40 cellular contexts compared by ENCODE assay signal in the genomic region with DNA sequence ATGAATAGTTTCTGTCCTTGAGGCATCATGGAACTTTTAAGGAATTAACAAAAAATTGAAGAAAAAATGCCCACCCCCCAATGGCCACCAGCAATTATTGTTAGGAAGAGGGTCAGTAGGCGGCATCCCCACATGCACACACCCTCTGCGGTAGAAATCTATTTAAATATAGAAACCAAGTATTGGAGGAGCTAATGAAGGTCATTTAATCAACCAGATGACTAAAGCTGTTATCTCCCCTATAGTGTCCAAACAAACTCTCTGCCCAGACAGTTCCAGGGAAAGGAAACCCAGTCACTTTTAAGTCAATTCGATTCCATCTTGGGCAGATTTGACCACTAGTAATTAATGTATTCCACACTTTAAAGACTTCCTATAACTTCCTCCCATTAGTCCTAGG. TPM values are rescaled to one million over a fixed set of nuclear protein-coding genes. Genes with fewer than 3 reads are reported as not detected.
"Had no signal": no experiment of that assay in that cellular context is flagged by ENCODE, and none has a peak within 500 bp of the region (broad histone marks: within the 10 kb centered on the region; RNA-seq: fewer than 3 reads in every experiment).

No MANE protein-coding gene starts in this region.

- FAIRE-seq: bronchial epithelial cell had no signal

- H3K36me3 ChIP-seq: adrenal gland, brain microvascular endothelial cell, breast epithelium, cardiac muscle cell had no signal

- H3K9me3 Mint-ChIP-seq: activated naive CD4-positive, alpha-beta T cell treated with anti-CD3 and anti-CD28 coated beads for 36 hours; activated naive CD4-positive, alpha-beta T cell treated with anti-CD3 and anti-CD28 coated beads, Interleukin-2, amount 10 ng/mL, durations not matched to agents 7 days and 5 days; activated naive CD4-positive, alpha-beta T cell treated with anti-CD3 and anti-CD28 coated beads, Interleukin-2, amount 50 U/mL, for 24 hours; activated naive CD8-positive, alpha-beta T cell treated with anti-CD3 and anti-CD28 coated beads for 36 hours; activated naive CD8-positive, alpha-beta T cell treated with anti-CD3 and anti-CD28 coated beads, Interleukin-2, amount 10 ng/mL, durations not matched to agents 7 days and 5 days; activated naive CD8-positive, alpha-beta T cell treated with anti-CD3 and anti-CD28 coated beads, Interleukin-2, amount 50 U/mL, for 24 hours; activated T-cell treated with anti-CD3 and anti-CD28 coated beads, Interleukin-2, amount 50 U/mL, for 24 hours; activated T-cell treated with anti-CD3 and anti-CD28 coated beads, Interleukin-2, amount 50 U/mL, for 4 hours; activated T-cell treated with anti-CD3 and anti-CD28 coated beads, Interleukin-2, amount 50 U/mL, for 72 hours; activated T-helper 1 cell treated with anti-CD3 and anti-CD28 coated beads, Interleukin-12 subunit alpha, Interleukin-12 subunit beta, Interleukin-2, Interleukin-4 antibody, amounts not matched to agents 30 ng/mL and 10 ng/mL and 1 ng/mL, durations not matched to agents 14 hours and 24 hours and 36 hours; activated T-helper 17 cell treated with anti-CD3 and anti-CD28 coated beads, Interleukin-2, amount 50 U/mL, for 72 hours; activated T-helper 2 cell treated with anti-CD3 and anti-CD28 coated beads, Interferon-gamma antibody, Interleukin-2, Interleukin-4, amounts not matched to agents 10 μg/mL and 5 μg/mL and 100 μg/mL, durations not matched to agents 14 hours and 24 hours and 36 hours; central memory CD8-positive, alpha-beta T cell had no signal

- H3K36me3 Mint-ChIP-seq: activated naive CD4-positive, alpha-beta T cell treated with anti-CD3 and anti-CD28 coated beads, Interleukin-2, amount 10 ng/mL, durations not matched to agents 7 days and 5 days; activated naive CD4-positive, alpha-beta T cell treated with anti-CD3 and anti-CD28 coated beads, Interleukin-2, amount 50 U/mL, for 24 hours; activated naive CD4-positive, alpha-beta T cell treated with anti-CD3 and anti-CD28 coated beads, Interleukin-2, amount 50 U/mL, for 72 hours; activated naive CD8-positive, alpha-beta T cell; activated naive CD8-positive, alpha-beta T cell treated with anti-CD3 and anti-CD28 coated beads for 36 hours; activated naive CD8-positive, alpha-beta T cell treated with anti-CD3 and anti-CD28 coated beads, Interleukin-2, amount 10 ng/mL, durations not matched to agents 7 days and 5 days; brain had no signal

- H3K4me3 Mint-ChIP-seq: activated naive CD4-positive, alpha-beta T cell treated with anti-CD3 and anti-CD28 coated beads for 36 hours; activated naive CD4-positive, alpha-beta T cell treated with anti-CD3 and anti-CD28 coated beads, Interleukin-2, amount 10 ng/mL, durations not matched to agents 7 days and 5 days; activated naive CD4-positive, alpha-beta T cell treated with anti-CD3 and anti-CD28 coated beads, Interleukin-2, amount 50 U/mL, for 24 hours; activated naive CD8-positive, alpha-beta T cell; activated naive CD8-positive, alpha-beta T cell treated with anti-CD3 and anti-CD28 coated beads for 36 hours; activated naive CD8-positive, alpha-beta T cell treated with anti-CD3 and anti-CD28 coated beads, Interleukin-2, amount 10 ng/mL, durations not matched to agents 7 days and 5 days; activated naive CD8-positive, alpha-beta T cell treated with anti-CD3 and anti-CD28 coated beads, Interleukin-2, amount 50 U/mL, for 24 hours; activated T-cell treated with anti-CD3 and anti-CD28 coated beads, Interleukin-2, amount 50 U/mL, for 24 hours; activated T-cell treated with anti-CD3 and anti-CD28 coated beads, Interleukin-2, amount 50 U/mL, for 4 hours; activated T-cell treated with anti-CD3 and anti-CD28 coated beads, Interleukin-2, amount 50 U/mL, for 72 hours; activated T-helper 1 cell treated with anti-CD3 and anti-CD28 coated beads, Interleukin-12 subunit alpha, Interleukin-12 subunit beta, Interleukin-2, Interleukin-4 antibody, amounts not matched to agents 30 ng/mL and 10 ng/mL and 1 ng/mL, durations not matched to agents 14 hours and 24 hours and 36 hours; activated T-helper 17 cell treated with anti-CD3 and anti-CD28 coated beads, Interleukin-2, amount 50 U/mL, for 72 hours; brain; central memory CD8-positive, alpha-beta T cell had no signal

- H3K9me3 ChIP-seq: adrenal gland, ascending aorta, body of pancreas, breast epithelium had no signal

- H3K4me3 ChIP-seq: adrenal gland, ascending aorta, body of pancreas, breast epithelium, cardiac muscle cell had no signal

- H3K27me3 ChIP-seq: adrenal gland, ascending aorta, body of pancreas, brain microvascular endothelial cell, breast epithelium, cardiac muscle cell had no signal

- ATAC-seq: activated naive CD4-positive, alpha-beta T cell treated with anti-CD3 and anti-CD28 coated beads, Interleukin-2, amount 50 U/mL, for 72 hours; activated naive CD8-positive, alpha-beta T cell treated with anti-CD3 and anti-CD28 coated beads, Interleukin-2, amount 50 U/mL, for 24 hours; activated T-cell treated with anti-CD3 and anti-CD28 coated beads, Interleukin-2, amount 50 U/mL, for 4 hours; activated T-cell treated with anti-CD3 and anti-CD28 coated beads, Interleukin-2, amount 50 U/mL, for 72 hours; activated T-helper 17 cell treated with anti-CD3 and anti-CD28 coated beads, Interleukin-2, amount 50 U/mL, for 72 hours; body of pancreas had no signal

- H3K27ac Mint-ChIP-seq: activated naive CD4-positive, alpha-beta T cell treated with anti-CD3 and anti-CD28 coated beads for 36 hours; activated naive CD4-positive, alpha-beta T cell treated with anti-CD3 and anti-CD28 coated beads, Interleukin-2, amount 10 ng/mL, durations not matched to agents 7 days and 5 days; activated naive CD4-positive, alpha-beta T cell treated with anti-CD3 and anti-CD28 coated beads, Interleukin-2, amount 50 U/mL, for 72 hours; activated naive CD8-positive, alpha-beta T cell; activated naive CD8-positive, alpha-beta T cell treated with anti-CD3 and anti-CD28 coated beads for 36 hours; activated naive CD8-positive, alpha-beta T cell treated with anti-CD3 and anti-CD28 coated beads, Interleukin-2, amount 10 ng/mL, durations not matched to agents 7 days and 5 days; activated naive CD8-positive, alpha-beta T cell treated with anti-CD3 and anti-CD28 coated beads, Interleukin-2, amount 50 U/mL, for 24 hours; activated T-cell treated with anti-CD3 and anti-CD28 coated beads, Interleukin-2, amount 50 U/mL, for 24 hours; activated T-cell treated with anti-CD3 and anti-CD28 coated beads, Interleukin-2, amount 50 U/mL, for 72 hours; activated T-helper 1 cell treated with anti-CD3 and anti-CD28 coated beads, Interleukin-12 subunit alpha, Interleukin-12 subunit beta, Interleukin-2, Interleukin-4 antibody, amounts not matched to agents 30 ng/mL and 10 ng/mL and 1 ng/mL, durations not matched to agents 14 hours and 24 hours and 36 hours; activated T-helper 17 cell treated with anti-CD3 and anti-CD28 coated beads, Interleukin-2, amount 50 U/mL, for 72 hours; activated T-helper 2 cell treated with anti-CD3 and anti-CD28 coated beads, Interferon-gamma antibody, Interleukin-2, Interleukin-4, amounts not matched to agents 10 μg/mL and 5 μg/mL and 100 μg/mL, durations not matched to agents 14 hours and 24 hours and 36 hours; brain had no signal

- H3K27ac ChIP-seq: adrenal gland, ascending aorta, body of pancreas, brain microvascular endothelial cell, breast epithelium, cardiac muscle cell had no signal

- DNase-seq: activated effector memory CD4-positive, alpha-beta T cell treated with anti-CD3 and anti-CD28 coated beads, Interleukin-2, amount 50 U/mL, for 16 hours; activated effector memory CD4-positive, alpha-beta T cell treated with Interleukin-2 at 50 U/mL for 16 hours; activated gamma-delta T cell; activated gamma-delta T cell treated with Interleukin-2 at 50 U/mL for 16 hours; activated naive CD4-positive, alpha-beta T cell; activated naive CD4-positive, alpha-beta T cell treated with anti-CD3 and anti-CD28 coated beads for 36 hours; activated naive CD4-positive, alpha-beta T cell treated with anti-CD3 and anti-CD28 coated beads, Interleukin-2, amount 10 ng/mL, durations not matched to agents 7 days and 5 days; activated naive CD4-positive, alpha-beta T cell treated with anti-CD3 and anti-CD28 coated beads, Interleukin-2, amount 50 U/mL, for 16 hours; activated naive CD4-positive, alpha-beta T cell treated with Interleukin-2 at 50 U/mL for 16 hours; activated naive CD8-positive, alpha-beta T cell treated with anti-CD3 and anti-CD28 coated beads for 36 hours; activated naive CD8-positive, alpha-beta T cell treated with anti-CD3 and anti-CD28 coated beads, Interleukin-2, amount 10 ng/mL, durations not matched to agents 7 days and 5 days; activated naive CD8-positive, alpha-beta T cell treated with anti-CD3 and anti-CD28 coated beads, Interleukin-2, amount 50 U/mL, for 24 hours; activated T-cell treated with anti-CD3 and anti-CD28 coated beads for 4 hours; activated T-cell treated with anti-CD3 and anti-CD28 coated beads, Interleukin-2, amount 50 U/mL, for 1 hour; activated T-cell treated with anti-CD3 and anti-CD28 coated beads, Interleukin-2, amount 50 U/mL, for 24 hours; activated T-cell treated with anti-CD3 and anti-CD28 coated beads, Interleukin-2, amount 50 U/mL, for 4 hours; activated T-cell treated with anti-CD3 and anti-CD28 coated beads, Interleukin-2, amount 50 U/mL, for 48 hours; activated T-cell treated with anti-CD3 and anti-CD28 coated beads, Interleukin-2, amount 50 U/mL, for 72 hours; adrenal gland; amniotic stem cell; amygdala; anterior cingulate cortex; aorta; body of pancreas; caudate nucleus; central memory CD4-positive, alpha-beta T cell; cerebellar nuclear complex had no signal

- H3K4me1 Mint-ChIP-seq: activated naive CD4-positive, alpha-beta T cell treated with anti-CD3 and anti-CD28 coated beads, Interleukin-2, amount 10 ng/mL, durations not matched to agents 7 days and 5 days; activated naive CD4-positive, alpha-beta T cell treated with anti-CD3 and anti-CD28 coated beads, Interleukin-2, amount 50 U/mL, for 24 hours; activated naive CD8-positive, alpha-beta T cell treated with anti-CD3 and anti-CD28 coated beads for 36 hours; activated naive CD8-positive, alpha-beta T cell treated with anti-CD3 and anti-CD28 coated beads, Interleukin-2, amount 10 ng/mL, durations not matched to agents 7 days and 5 days; activated naive CD8-positive, alpha-beta T cell treated with anti-CD3 and anti-CD28 coated beads, Interleukin-2, amount 50 U/mL, for 24 hours; activated T-helper 17 cell treated with anti-CD3 and anti-CD28 coated beads, Interleukin-2, amount 50 U/mL, for 72 hours; central memory CD8-positive, alpha-beta T cell had no signal

- H3K27me3 Mint-ChIP-seq: activated naive CD4-positive, alpha-beta T cell treated with anti-CD3 and anti-CD28 coated beads, Interleukin-2, amount 10 ng/mL, durations not matched to agents 7 days and 5 days; activated naive CD8-positive, alpha-beta T cell treated with anti-CD3 and anti-CD28 coated beads for 36 hours; activated T-cell treated with anti-CD3 and anti-CD28 coated beads, Interleukin-2, amount 50 U/mL, for 24 hours; brain had no signal

- H3K4me1 ChIP-seq: adrenal gland, ascending aorta, body of pancreas, breast epithelium had no signal

RNA-seq across cellular contexts. Expression of gene DGKG, which starts 47.1 kb away (rescaled TPM):
- total RNA-seq: bronchial epithelial cell had no signal
- polyA plus RNA-seq: cardiac muscle cell had no signal
